Comparison of ENCODE assay signal across 8 cellular contexts in the genomic region with DNA sequence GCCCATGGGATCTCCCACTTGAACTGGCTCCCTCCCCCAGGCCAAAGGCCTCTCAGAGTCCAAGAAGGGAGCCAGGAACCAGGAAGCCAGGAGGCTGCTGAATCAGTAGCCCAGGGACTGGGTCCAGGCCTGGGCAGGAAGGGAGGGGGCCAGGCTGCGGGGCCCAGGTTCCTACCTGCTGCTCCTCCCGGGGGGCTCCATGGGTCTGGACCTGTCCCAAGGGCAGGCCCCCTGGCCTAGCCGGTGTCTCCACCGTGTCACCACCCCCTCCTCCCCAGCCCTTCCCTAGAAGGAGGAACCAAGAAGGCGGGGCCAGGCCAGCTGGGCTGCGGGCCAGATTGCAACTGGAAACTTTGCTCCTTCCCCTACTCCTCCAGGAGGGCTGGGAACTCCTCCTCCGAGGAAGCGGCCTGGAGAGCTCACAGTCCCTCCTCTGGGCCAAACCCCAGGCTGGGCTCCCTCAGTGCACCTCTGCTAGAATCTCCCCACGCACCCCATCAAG. TPM values are rescaled to one million over a fixed set of nuclear protein-coding genes. Genes with fewer than 3 reads are reported as not detected.
DNase-seq lines count a peak whose midpoint lies in the region; ATAC-seq, FAIRE-seq and TF ChIP-seq lines count a peak whose summit lies in the region.

Gene IQSEC2 (minus strand): TSS at position 264 of the 502 bp plus-strand sequence.

- H3K4me1 Mint-ChIP-seq in central memory CD8-positive, alpha-beta T cell: peaks cover 14% of the 10 kb centered on the region
- H3K4me1 Mint-ChIP-seq in stimulated activated naive B cell treated with anti-CD40 and anti-IgM and Interleukin-4, amounts not matched to agents 10 μg/mL and 1 μg/mL and 100 μg/mL, for 72 hours: peaks cover 14 to 18% of the 10 kb centered on the region in 2 donors

- H2AFZ ChIP-seq in keratinocyte (ENCODE audit: control insufficient read depth, low read length): peak within 1 kb of the TSS; percentile 41

- no peaks in the 10 kb centered on the region for H3K9me3 Mint-ChIP-seq in central memory CD8-positive, alpha-beta T cell
- no peaks in the 10 kb centered on the region for H3K9me3 Mint-ChIP-seq in stimulated activated naive B cell treated with anti-CD40 and anti-IgM and Interleukin-4, amounts not matched to agents 10 μg/mL and 1 μg/mL and 100 μg/mL, for 72 hours

- no peak for ATAC-seq in central memory CD8-positive, alpha-beta T cell (replicated peaks; ENCODE audit: extremely low read depth, poor library complexity, severe bottlenecking)
- no peak for ATAC-seq in stimulated activated naive B cell treated with anti-CD40 and anti-IgM and Interleukin-4, amounts not matched to agents 10 μg/mL and 1 μg/mL and 100 μg/mL, for 72 hours (replicated peaks)
- no peak for ATAC-seq in GM18502 (IDR thresholded peaks at IDR 0.05; ENCODE audit: poor library complexity, unreplicated experiment)

- H3K36me3 ChIP-seq in keratinocyte (ENCODE audit: control insufficient read depth in 2 of 2, extremely low read depth in 1 of 2, insufficient read depth in 2 of 2, low read length in 2 of 2): no peaks in the 10 kb centered on the region

- no peak within 1 kb of the TSS for H3K4me3 Mint-ChIP-seq in central memory CD8-positive, alpha-beta T cell
- peak within 1 kb of the TSS in 1 of 2 donors; percentile 70 for H3K4me3 Mint-ChIP-seq in stimulated activated naive B cell treated with anti-CD40 and anti-IgM and Interleukin-4, amounts not matched to agents 10 μg/mL and 1 μg/mL and 100 μg/mL, for 72 hours

- peak within 1 kb of the TSS; percentile 65 for H3K9ac ChIP-seq in keratinocyte (ENCODE audit: control insufficient read depth, extremely low read depth, insufficient read depth, low read length)

- H3K9me1 ChIP-seq in keratinocyte (ENCODE audit: control insufficient read depth, extremely low read depth, insufficient read depth, low read length): no peaks in the 10 kb centered on the region

- peak within 1 kb of the TSS; percentile 40 to 59 (median 56) for H3K4me3 ChIP-seq in keratinocyte (ENCODE audit: control insufficient read depth in 2 of 3, extremely low read depth in 1 of 3, insufficient read depth in 2 of 3, low read depth in 1 of 3, low read length in 3 of 3)

- peaks cover 8% of the 10 kb centered on the region for H3K4me1 ChIP-seq in keratinocyte (ENCODE audit: control insufficient read depth, extremely low read depth, insufficient read depth, low read length)

- DNase-seq in DMS 273 (lab: John Stamatoyannopoulos, UW; ENCODE audit: unreplicated experiment): peak; percentile 96
- peak; percentile 52 for DNase-seq in NCI-H2171 treated with DMSO at 0.1 percent for 48 hours (lab: John Stamatoyannopoulos, UW)
- DNase-seq in central memory CD8-positive, alpha-beta T cell (ENCODE audit: low spot score in 2 of 2): no peak
- DNase-seq in keratinocyte (ENCODE audit: low read depth, low spot score): peak; percentile 17
- no peak for DNase-seq in stimulated activated naive B cell treated with anti-CD40 and anti-IgM and Interleukin-4, amounts not matched to agents 10 μg/mL and 1 μg/mL and 100 μg/mL, for 72 hours
- no peak for DNase-seq in activated CD8-positive, alpha-beta memory T cell treated with anti-CD3 and anti-CD28 coated beads, Interleukin-2, amount 50 U/mL, for 4 hours
- no peak for DNase-seq in activated effector memory CD4-positive, alpha-beta T cell treated with Interleukin-2 at 50 U/mL for 16 hours

- peaks cover 2% of the 10 kb centered on the region for H3K36me3 Mint-ChIP-seq in central memory CD8-positive, alpha-beta T cell (ENCODE audit: insufficient read depth)
- no peaks in the 10 kb centered on the region for H3K36me3 Mint-ChIP-seq in stimulated activated naive B cell treated with anti-CD40 and anti-IgM and Interleukin-4, amounts not matched to agents 10 μg/mL and 1 μg/mL and 100 μg/mL, for 72 hours

- TF ChIP-seq CTCF in keratinocyte (optimal IDR thresholded peaks at IDR 0.05 in 1 of 3, IDR thresholded peaks at IDR 0.05 in 1 of 3, conservative IDR thresholded peaks at IDR 0.05 in 1 of 3; ENCODE audit: extremely low read depth in 1 of 3, insufficient read depth in 2 of 3, low read length in 3 of 3): no peak

- dilution Hi-C loops in keratinocyte (cut with MboI; ENCODE audit: extremely low pct_ligation_motif_present, low sequenced_read_pairs): no loop called here

- H3K27ac Mint-ChIP-seq in central memory CD8-positive, alpha-beta T cell (ENCODE audit: low read depth): peak within 1 kb of the TSS; percentile 29
- peak within 1 kb of the TSS; percentile 54 for H3K27ac Mint-ChIP-seq in stimulated activated naive B cell treated with anti-CD40 and anti-IgM and Interleukin-4, amounts not matched to agents 10 μg/mL and 1 μg/mL and 100 μg/mL, for 72 hours

- peak within 1 kb of the TSS; percentile 65 for H3K4me2 ChIP-seq in keratinocyte (ENCODE audit: control insufficient read depth, extremely low read depth, insufficient read depth, low read depth, low read length)

- H3K27ac ChIP-seq in keratinocyte (ENCODE audit: control insufficient read depth, insufficient read depth, low read length): peak within 1 kb of the TSS; percentile 47

- H3K9me3 ChIP-seq in keratinocyte (ENCODE audit: control insufficient read depth, low read depth, low read length): no peaks in the 10 kb centered on the region

- no peaks in the 10 kb centered on the region for H3K27me3 Mint-ChIP-seq in central memory CD8-positive, alpha-beta T cell
- peaks cover 0 to 42% of the 10 kb centered on the region in 2 donors for H3K27me3 Mint-ChIP-seq in stimulated activated naive B cell treated with anti-CD40 and anti-IgM and Interleukin-4, amounts not matched to agents 10 μg/mL and 1 μg/mL and 100 μg/mL, for 72 hours

- no peaks in the 10 kb centered on the region for H3K27me3 ChIP-seq in keratinocyte (ENCODE audit: control insufficient read depth, extremely low read depth, insufficient read depth, low read length)

- peak; percentile 59 for FAIRE-seq in keratinocyte (lab: Jason Lieb, UNC)

- peaks cover 3% of the 10 kb centered on the region for H3K79me2 ChIP-seq in keratinocyte (ENCODE audit: control insufficient read depth, insufficient read depth, low read length)

- no peaks in the 10 kb centered on the region for H4K20me1 ChIP-seq in keratinocyte (ENCODE audit: control insufficient read depth, extremely low read depth, insufficient read depth, low read length)

RNA-seq across cellular contexts. Expression of gene IQSEC2, which starts in this region (rescaled TPM):
- 3.9 to 7.7 TPM (median 4.7 TPM) in 3 replicates for polyA plus RNA-seq in keratinocyte
- 2.5 TPM for polyA plus RNA-seq in keratinocyte (2011; ENCODE audit: low read depth)
- polyA plus RNA-seq in keratinocyte (2011; cell fraction: cytosol; rRNA removed): 5.1 and 6.0 TPM in 2 replicates
- polyA plus RNA-seq in keratinocyte (2011; cell fraction: nucleus; rRNA removed): 10.2 and 13.5 TPM in 2 replicates
- polyA plus RNA-seq in keratinocyte (2012; ENCODE audit: low replicate concordance): 7.0 and 7.7 TPM in 2 replicates
- 5.5 to 6.9 TPM (median 6.3 TPM) in 3 replicates for polyA minus RNA-seq in keratinocyte
- polyA minus RNA-seq in keratinocyte (2011; cell fraction: cytosol; rRNA and poly(A)+ RNA removed): 10.9 TPM
- polyA minus RNA-seq in keratinocyte (2011; cell fraction: nucleus; rRNA and poly(A)+ RNA removed): 10.3 and 11.1 TPM in 2 replicates

Comparison
In these comparisons a context has a peak if more than half of its experiments do, and no peak if none do; other contexts are left out.
1. DNase-seq: peak in DMS 273 (single experiment), NCI-H2171 treated with DMSO at 0.1 percent for 48 hours (single experiment) and keratinocyte (single experiment); none in central memory CD8-positive, alpha-beta T cell (0 of 2), stimulated activated naive B cell treated with anti-CD40 and anti-IgM and Interleukin-4, amounts not matched to agents 10 μg/mL and 1 μg/mL and 100 μg/mL, for 72 hours (single experiment), activated CD8-positive, alpha-beta memory T cell treated with anti-CD3 and anti-CD28 coated beads, Interleukin-2, amount 50 U/mL, for 4 hours (single experiment) and activated effector memory CD4-positive, alpha-beta T cell treated with Interleukin-2 at 50 U/mL for 16 hours (single experiment).